ENCODE assay signal across 9 cellular contexts in genomic region chr22:50481045-50481439, GRCh38. TPM values are rescaled to one million over a fixed set of nuclear protein-coding genes. Genes with fewer than 3 reads are reported as not detected.
DNase-seq lines count a peak whose midpoint lies in the region; ATAC-seq, FAIRE-seq and TF ChIP-seq lines count a peak whose summit lies in the region.
"Had no signal": no experiment of that assay in that cellular context is flagged by ENCODE, and none has a peak within 500 bp of the region (broad histone marks: within the 10 kb centered on the region; RNA-seq: fewer than 3 reads in every experiment).

No MANE protein-coding gene starts in this region.

- intact Hi-C loops in CD14-positive monocyte (cut with micrococcal nuclease): no loop called here
- intact Hi-C loops in ovary (cut with DNase I): no loop called here
- intact Hi-C loops in posterior vena cava (cut with DNase I): no loop called here

- H3K27ac ChIP-seq in H1 (ENCODE audit: low read depth, low read length) (no peak overlapping the region), ovary (no peak overlapping the region)

- POLR2A ChIA-PET in H1 (lab: Charles Lee; ENCODE audit: partially characterized antibody): interaction anchor here (0.7 to 2.1 kb wide), 8 partner anchors 8 to 43 kb away, joined by 3 to 16 read pairs (median 3); no protein-coding TSS in a partner anchor

- TF ChIP-seq EP300 in H1 (IDR thresholded peaks at IDR 0.05; ENCODE audit: borderline replicate concordance in 1 of 2, low read depth in 2 of 2, low read length in 2 of 2) (no peak), ovary (IDR thresholded peaks at IDR 0.05) (no peak)

- H3K79me1 ChIP-seq in H1 (ENCODE audit: low read depth, low read length): no peaks in the 10 kb centered on the region

- DNase-seq in CD14-positive monocyte (ENCODE audit: low spot score) (no peak), NT2/D1 (ENCODE audit: low read depth, low spot score) (no peak), H1 (ENCODE audit: low read depth in 1 of 2, low spot score in 2 of 2) (peak in 1 of 2 experiments; percentile 67), ovary (no peak), posterior vena cava (ENCODE audit: low spot score) (no peak), NCI-H510A treated with DMSO at 0.1 percent for 48 hours (lab: John Stamatoyannopoulos, UW) (no peak)
- no peak for DNase-seq in activated CD8-positive, alpha-beta memory T cell treated with anti-CD3 and anti-CD28 coated beads, Interleukin-2, amount 50 U/mL, for 4 hours
- DNase-seq: NCI-H510A had no signal

- H3K27ac Mint-ChIP-seq in CD14-positive monocyte: no peak overlapping the region

- no peak for ATAC-seq in HG03442 (IDR thresholded peaks at IDR 0.05; ENCODE audit: unreplicated experiment)

- 9% methylated on average over 16 of the region's 45 CpGs; no CpG with 5 or more reads in 1 of the 2 experiments for WGBS in H1 (ENCODE audit: extremely low coverage in 1 of 2, insufficient coverage in 1 of 2, insufficient read length in 1 of 2, insufficient replicate concordance in 2 of 2, low coverage in 1 of 2, low lambda C conversion rate in 2 of 2, missing lambda C conversion rate in 1 of 2), 2 experiments
- WGBS in ovary, 3 donors: 1 to 4% (median 2%) methylated on average over 5 to 45 of the region's 45 CpGs

- H3K23me2 ChIP-seq in H1 (ENCODE audit: low read depth, low read length): peaks cover 4% of the 10 kb centered on the region; the same call in 1 of the 2 replicates

- peak overlapping the region; percentile 50 for H3K4me3 ChIP-seq in NT2/D1 (ENCODE audit: insufficient read length, low read depth)
- H3K4me3 ChIP-seq in H1 (ENCODE audit: extremely low read depth in 1 of 4, insufficient read depth in 2 of 4, low read depth in 3 of 4, low read length in 4 of 4): peak overlapping the region; percentile 50 to 74 (median 58)
- H3K4me3 ChIP-seq in ovary: peak overlapping the region; percentile 19

- no peak overlapping the region; the same call in 1 of the 2 replicates for H2BK5ac ChIP-seq in H1 (ENCODE audit: low read depth, low read length)

- no peak overlapping the region for H3K56ac ChIP-seq in H1 (replicated peaks; ENCODE audit: insufficient read length, low read depth, low read length)

- H3K27me3 Mint-ChIP-seq in CD14-positive monocyte (ENCODE audit: low read depth in 3 of 3): peaks cover 39 to 82% (median 45%) of the 10 kb centered on the region in 3 donors

- H2BK20ac ChIP-seq in H1 (ENCODE audit: low read length): no peak overlapping the region

- no peak for TF ChIP-seq POLR2A in H1 (IDR thresholded peaks at IDR 0.05; ENCODE audit: control extremely low read depth in 1 of 2, low read depth in 2 of 2, low read length in 2 of 2)
- no peak for TF ChIP-seq POLR2A in ovary (IDR thresholded peaks at IDR 0.05)

- peaks cover 3% of the 10 kb centered on the region for H3K36me3 ChIP-seq in NT2/D1 (ENCODE audit: insufficient read depth, insufficient read length, low read length)
- 0 out of 8 replicates have a peak, but pooled peaks cover 0 to 2% (median 0%) of the 10 kb centered on the region in 4 experiments for H3K36me3 ChIP-seq in H1 (ENCODE audit: control insufficient read depth in 2 of 4, insufficient read depth in 4 of 4, low read length in 3 of 4)
- H3K36me3 ChIP-seq in ovary: no peaks in the 10 kb centered on the region

- H2BK12ac ChIP-seq in H1 (ENCODE audit: low read depth, low read length): no peak overlapping the region

- no peak overlapping the region for H2BK120ac ChIP-seq in H1 (replicated peaks; ENCODE audit: low read depth, low read length)

- no peak overlapping the region for H3K14ac ChIP-seq in H1 (ENCODE audit: insufficient read length)

- peaks cover 0 to 12% (median 6%) of the 10 kb centered on the region in 7 donors for H3K9me3 Mint-ChIP-seq in CD14-positive monocyte

- peaks cover 2% of the 10 kb centered on the region for H3K4me1 Mint-ChIP-seq in CD14-positive monocyte

- FAIRE-seq in H1 (lab: Jason Lieb, UNC): no peak

- TF ChIP-seq CTCF in CD14-positive monocyte (IDR thresholded peaks at IDR 0.05): no peak
- no peak for TF ChIP-seq CTCF in H1 (IDR thresholded peaks at IDR 0.05; ENCODE audit: control extremely low read depth in 1 of 3, insufficient read depth in 1 of 3, low read depth in 1 of 3, low read length in 3 of 3)
- TF ChIP-seq CTCF in ovary (IDR thresholded peaks at IDR 0.05): no peak

- H3K9ac ChIP-seq in NT2/D1 (ENCODE audit: insufficient read length, low read depth) (peak overlapping the region; percentile 64), H1 (replicated peaks in 1 of 4; ENCODE audit: extremely low read depth in 1 of 4, low read depth in 3 of 4, low read length in 3 of 4) (peak overlapping the region in 2 of 4 experiments; percentile 19 to 34; a peak in 2 of 7 replicates)

- peak overlapping the region; percentile 44 to 74 for H3K4me2 ChIP-seq in H1 (ENCODE audit: insufficient read depth in 1 of 2, low read depth in 2 of 2, low read length in 2 of 2)

- H3K27me3 ChIP-seq in NT2/D1 (ENCODE audit: insufficient read depth, insufficient read length) (peaks cover 21% of the 10 kb centered on the region), H1 (replicated peaks in 1 of 4; ENCODE audit: control insufficient read depth in 3 of 4, extremely low read depth in 1 of 4, insufficient read depth in 3 of 4, low read length in 3 of 4) (peaks cover 1 to 22% (median 13%) of the 10 kb centered on the region in 4 experiments; a peak in 6 of 7 replicates), ovary (peaks cover 9% of the 10 kb centered on the region)

- no peaks in the 10 kb centered on the region for H3K79me2 ChIP-seq in H1 (ENCODE audit: control insufficient read depth in 1 of 2, insufficient read depth in 2 of 2, low read length in 2 of 2)

- H2AK5ac ChIP-seq in H1 (ENCODE audit: low read depth, low read length): no peak overlapping the region

- peak overlapping the region; percentile 53 for H4K5ac ChIP-seq in H1 (ENCODE audit: insufficient read length, low read depth, low read length)

- peak overlapping the region; percentile 60; the same call in 1 of the 2 replicates for H3K18ac ChIP-seq in H1 (ENCODE audit: extremely low read depth, low read length)

- CTCF ChIA-PET in H1 (lab: Charles Lee; ENCODE audit: partially characterized antibody): interaction anchor here (1.0 to 2.0 kb wide), 2 partner anchors 17 kb away, joined by 5 to 10 read pairs; no protein-coding TSS in a partner anchor

- peak overlapping the region; percentile 66 to 82 for H3K4me3 Mint-ChIP-seq in CD14-positive monocyte

- no peak for TF ChIP-seq RAD21 in H1 (IDR thresholded peaks at IDR 0.05 in 1 of 2, conservative IDR thresholded peaks at IDR 0.05 in 1 of 2; ENCODE audit: low read depth in 2 of 2, low read length in 2 of 2)

- peaks cover 16% of the 10 kb centered on the region for H3K4me1 ChIP-seq in NT2/D1 (ENCODE audit: insufficient read depth, insufficient read length)
- H3K4me1 ChIP-seq in H1 (replicated peaks in 1 of 4; ENCODE audit: control insufficient read depth in 3 of 4, insufficient read depth in 4 of 4, low read length in 3 of 4): peaks cover 0 to 5% (median 0%) of the 10 kb centered on the region in 4 experiments; a peak in 3 of 7 replicates
- no peaks in the 10 kb centered on the region for H3K4me1 ChIP-seq in ovary (ENCODE audit: insufficient read depth)

- H4K8ac ChIP-seq in H1 (ENCODE audit: extremely low read depth, insufficient read depth, low read length): peak overlapping the region; percentile 80

- H4K20me1 ChIP-seq in H1 (replicated peaks in 1 of 2; ENCODE audit: control insufficient read depth in 1 of 2, insufficient read depth in 2 of 2, low read length in 2 of 2): peaks cover 0 to 3% of the 10 kb centered on the region in 2 experiments

- H3K23ac ChIP-seq in H1 (ENCODE audit: insufficient read length): no peak overlapping the region

- no peak overlapping the region for H2BK15ac ChIP-seq in H1 (ENCODE audit: low read length)

- no peak overlapping the region for H2AFZ ChIP-seq in H1 (ENCODE audit: low read length)

- no peak overlapping the region for H3K4ac ChIP-seq in H1 (replicated peaks; ENCODE audit: insufficient read length, low read depth, low read length)

- H3K36me3 Mint-ChIP-seq in CD14-positive monocyte: peaks cover 0 to 2% of the 10 kb centered on the region in 2 donors

- no peaks in the 10 kb centered on the region for H3K9me3 ChIP-seq in NT2/D1 (ENCODE audit: insufficient read depth, low read length)
- no peaks in the 10 kb centered on the region for H3K9me3 ChIP-seq in H1 (ENCODE audit: insufficient read depth in 2 of 2, low read depth in 1 of 2, low read length in 1 of 2)
- no peaks in the 10 kb centered on the region for H3K9me3 ChIP-seq in ovary

- H4K91ac ChIP-seq in H1 (replicated peaks; ENCODE audit: insufficient read length, low read length): no peak overlapping the region

RNA-seq across cellular contexts. Expression of gene ADM2, which starts 0.3 kb away (rescaled TPM):
- polyA plus RNA-seq in CD14-positive monocyte (not detected), H1 (2011; rRNA removed) (3.3 and 6.8 TPM in 2 replicates), ovary (under 1 TPM; 0.01 to 0.03 TPM)
- 7.5 and 8.0 TPM in 2 replicates for total RNA-seq in H1 (2021; fragmentation: NEBNext Ultra II Directional; extraction: Animal tissue kit (Norgen Biotek cat#: 25700))
- polyA plus RNA-seq in H1 (2011; cell fraction: cytosol; rRNA removed): 4.8 TPM
- 6.5 TPM for polyA plus RNA-seq in H1 (2011; cell fraction: nucleus; rRNA removed)
- polyA plus RNA-seq in H1 (2012, experiment 1 of 2): 7.1 to 10.4 TPM (median 9.2 TPM) in 4 replicates
- 8.2 TPM for polyA plus RNA-seq in H1 (2012, experiment 2 of 2)
- polyA plus RNA-seq in H1 (2013, experiment 1 of 2): 4.6 TPM
- 5.1 TPM for polyA plus RNA-seq in H1 (2013, experiment 2 of 2)
- polyA minus RNA-seq in H1 (2011; rRNA and poly(A)+ RNA removed): 2.2 and 4.0 TPM in 2 replicates
- polyA minus RNA-seq in H1 (2011; cell fraction: cytosol; rRNA and poly(A)+ RNA removed): 5.6 TPM
- 6.9 TPM for polyA minus RNA-seq in H1 (2011; cell fraction: nucleus; rRNA and poly(A)+ RNA removed)
- total RNA-seq in ovary (1 to 10 TPM in 1 of 7 donors, under 1 TPM in 3, not detected in 3; 0.11 to 2.6 (median 0.21) TPM), posterior vena cava (under 1 TPM; 0.14 to 0.56 TPM)

RNA-seq across cellular contexts. Expression of gene MIOX, which starts 5.6 kb away (rescaled TPM):
- polyA plus RNA-seq in CD14-positive monocyte: not detected
- 0.30 and 0.33 TPM in 2 replicates for total RNA-seq in H1 (2021; fragmentation: NEBNext Ultra II Directional; extraction: Animal tissue kit (Norgen Biotek cat#: 25700))
- polyA plus RNA-seq in H1 (2011; rRNA removed): 0.32 and 0.57 TPM in 2 replicates
- polyA plus RNA-seq in H1 (2011; cell fraction: cytosol; rRNA removed): 0.30 TPM
- polyA plus RNA-seq in H1 (2011; cell fraction: nucleus; rRNA removed): 1.6 TPM
- 0.44 to 0.54 TPM (median 0.48 TPM) in 3 of 4 replicates, not detected in the other for polyA plus RNA-seq in H1 (2012, experiment 1 of 2)
- not detected for polyA plus RNA-seq in H1 (2012, experiment 2 of 2)
- 0.10 TPM for polyA plus RNA-seq in H1 (2013, experiment 1 of 2)
- polyA plus RNA-seq in H1 (2013, experiment 2 of 2): 0.15 TPM
- polyA minus RNA-seq in H1 (2011; rRNA and poly(A)+ RNA removed): 0.32 TPM in 1 of 2 replicates, not detected in the other
- not detected for polyA minus RNA-seq in H1 (2011; cell fraction: cytosol; rRNA and poly(A)+ RNA removed)
- not detected for polyA minus RNA-seq in H1 (2011; cell fraction: nucleus; rRNA and poly(A)+ RNA removed)
- under 1 TPM in 1 of 7 donors, not detected in 6; 0.20 TPM for total RNA-seq in ovary
- not detected for polyA plus RNA-seq in ovary
- not detected for total RNA-seq in posterior vena cava

RNA-seq across cellular contexts. Expression of gene SBF1, which starts 6.2 kb away (rescaled TPM):
- polyA plus RNA-seq in CD14-positive monocyte: 1 to 10 TPM; 4.0 to 6.2 TPM
- total RNA-seq in H1 (2021; fragmentation: NEBNext Ultra II Directional; extraction: Animal tissue kit (Norgen Biotek cat#: 25700)): 68.4 and 71.5 TPM in 2 replicates
- 29.1 and 53.7 TPM in 2 replicates for polyA plus RNA-seq in H1 (2011; rRNA removed)
- 39.8 TPM for polyA plus RNA-seq in H1 (2011; cell fraction: cytosol; rRNA removed)
- 249 TPM for polyA plus RNA-seq in H1 (2011; cell fraction: nucleus; rRNA removed)
- polyA plus RNA-seq in H1 (2012, experiment 1 of 2): 28.7 to 64.6 TPM (median 48.3 TPM) in 4 replicates
- 28.6 TPM for polyA plus RNA-seq in H1 (2012, experiment 2 of 2)
- polyA plus RNA-seq in H1 (2013, experiment 1 of 2): 20.2 TPM
- polyA plus RNA-seq in H1 (2013, experiment 2 of 2): 19.9 TPM
- polyA minus RNA-seq in H1 (2011; rRNA and poly(A)+ RNA removed): 41.0 and 54.8 TPM in 2 replicates
- 47.9 TPM for polyA minus RNA-seq in H1 (2011; cell fraction: cytosol; rRNA and poly(A)+ RNA removed)
- 102 TPM for polyA minus RNA-seq in H1 (2011; cell fraction: nucleus; rRNA and poly(A)+ RNA removed)
- 10 to 100 TPM; 25.6 to 86.0 (median 65.1) TPM for total RNA-seq in ovary
- 10 to 100 TPM in 1 of 2 donors, 1 to 10 TPM in 1; 1.9 to 36.7 TPM for polyA plus RNA-seq in ovary
- total RNA-seq in posterior vena cava: 10 to 100 TPM; 58.5 to 83.8 TPM

RNA-seq across cellular contexts. Expression of gene LMF2, which starts 26.5 kb away (rescaled TPM):
- polyA plus RNA-seq in CD14-positive monocyte (10 to 100 TPM; 15.0 to 16.6 TPM), H1 (2011; rRNA removed) (62.9 and 80.4 TPM in 2 replicates), ovary (10 to 100 TPM in 1 of 2 donors, 1 to 10 TPM in 1; 1.5 to 52.3 TPM)
- 31.3 and 34.3 TPM in 2 replicates for total RNA-seq in H1 (2021; fragmentation: NEBNext Ultra II Directional; extraction: Animal tissue kit (Norgen Biotek cat#: 25700))
- polyA plus RNA-seq in H1 (2011; cell fraction: cytosol; rRNA removed): 49.9 TPM
- polyA plus RNA-seq in H1 (2011; cell fraction: nucleus; rRNA removed): 250 TPM
- 18.2 to 38.1 TPM (median 36.3 TPM) in 4 replicates for polyA plus RNA-seq in H1 (2012, experiment 1 of 2)
- 28.8 TPM for polyA plus RNA-seq in H1 (2012, experiment 2 of 2)
- polyA plus RNA-seq in H1 (2013, experiment 1 of 2): 42.9 TPM
- 40.7 TPM for polyA plus RNA-seq in H1 (2013, experiment 2 of 2)
- polyA minus RNA-seq in H1 (2011; rRNA and poly(A)+ RNA removed): 11.2 and 19.4 TPM in 2 replicates
- polyA minus RNA-seq in H1 (2011; cell fraction: cytosol; rRNA and poly(A)+ RNA removed): 26.9 TPM
- 43.0 TPM for polyA minus RNA-seq in H1 (2011; cell fraction: nucleus; rRNA and poly(A)+ RNA removed)
- total RNA-seq in ovary (10 to 100 TPM; 43.6 to 76.6 (median 60.9) TPM), posterior vena cava (10 to 100 TPM; 39.0 to 53.3 TPM)

RNA-seq across cellular contexts. Expression of gene NCAPH2, which starts 27.0 kb away (rescaled TPM):
- 10 to 100 TPM; 12.5 to 18.1 TPM for polyA plus RNA-seq in CD14-positive monocyte
- total RNA-seq in H1 (2021; fragmentation: NEBNext Ultra II Directional; extraction: Animal tissue kit (Norgen Biotek cat#: 25700)): 62.2 and 70.4 TPM in 2 replicates
- polyA plus RNA-seq in H1 (2011; rRNA removed): 73.8 and 81.6 TPM in 2 replicates
- 69.3 TPM for polyA plus RNA-seq in H1 (2011; cell fraction: cytosol; rRNA removed)
- polyA plus RNA-seq in H1 (2011; cell fraction: nucleus; rRNA removed): 122 TPM
- 40.8 to 68.5 TPM (median 62.3 TPM) in 4 replicates for polyA plus RNA-seq in H1 (2012, experiment 1 of 2)
- 53.6 TPM for polyA plus RNA-seq in H1 (2012, experiment 2 of 2)
- 24.8 TPM for polyA plus RNA-seq in H1 (2013, experiment 1 of 2)
- 23.7 TPM for polyA plus RNA-seq in H1 (2013, experiment 2 of 2)
- 33.5 and 33.6 TPM in 2 replicates for polyA minus RNA-seq in H1 (2011; rRNA and poly(A)+ RNA removed)
- polyA minus RNA-seq in H1 (2011; cell fraction: cytosol; rRNA and poly(A)+ RNA removed): 39.4 TPM
- polyA minus RNA-seq in H1 (2011; cell fraction: nucleus; rRNA and poly(A)+ RNA removed): 33.5 TPM
- total RNA-seq in ovary: 10 to 100 TPM; 37.1 to 61.5 (median 53.7) TPM
- 10 to 100 TPM; 11.5 to 49.0 TPM for polyA plus RNA-seq in ovary
- total RNA-seq in posterior vena cava: 10 to 100 TPM; 32.1 to 32.7 TPM
